In the genomic region with DNA sequence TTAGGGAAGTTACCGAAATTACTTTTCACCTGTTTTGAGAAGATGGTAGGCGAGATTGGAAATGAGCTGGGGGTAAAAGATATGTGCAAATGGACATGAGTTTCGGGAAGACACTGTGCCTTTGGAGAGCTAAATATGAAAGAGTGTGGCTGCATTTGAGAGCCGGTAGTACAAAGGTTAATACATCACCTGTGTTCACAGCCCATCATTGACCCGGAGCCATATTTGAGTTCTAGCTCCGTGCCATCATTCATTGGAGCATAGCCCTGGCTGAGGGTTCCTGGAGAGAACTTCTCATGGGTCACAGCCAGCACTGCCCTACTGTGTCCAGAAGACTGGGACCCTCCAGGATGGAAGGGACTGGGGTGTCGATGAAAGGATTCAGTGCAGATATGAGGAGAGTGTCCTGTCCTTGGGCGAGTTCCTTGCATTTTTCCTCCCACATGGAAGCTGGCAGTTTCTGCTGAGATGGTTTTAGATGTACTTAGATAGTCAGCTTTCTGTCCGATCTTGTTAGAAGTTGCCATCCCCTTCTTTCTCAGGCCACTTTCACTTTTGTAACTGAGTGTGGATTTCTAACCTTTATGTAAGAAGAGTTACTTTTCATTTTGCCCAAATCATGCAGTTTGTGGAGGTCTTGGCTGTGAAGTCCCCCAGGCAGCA, we compare ENCODE assay signal across 27 cellular contexts.
DNase-seq lines count a peak whose midpoint lies in the region; ATAC-seq and TF ChIP-seq lines count a peak whose summit lies in the region.
"Had no signal": no experiment of that assay in that cellular context is flagged by ENCODE, and none has a peak within 500 bp of the region (broad histone marks: within the 10 kb centered on the region; RNA-seq: fewer than 3 reads in every experiment).

No MANE protein-coding gene starts in this region.

- peaks cover 10 to 41% (median 18%) of the 10 kb centered on the region in 5 donors for H3K27me3 Mint-ChIP-seq in naive thymus-derived CD4-positive, alpha-beta T cell

- WGBS in GM23248 (ENCODE audit: low coverage in 1 of 2, low lambda C conversion rate in 2 of 2, missing lambda C conversion rate in 2 of 2), 2 experiments = 34 to 35% methylated on average over 9 of the region's 9 CpGs
- no CpG with 5 or more reads among the region's 9 CpGs for WGBS in neuronal stem cell (ENCODE audit: extremely low coverage in 2 of 2, insufficient read length in 2 of 2, insufficient replicate concordance in 1 of 2), 2 donors

- DNase-seq in GM23248 = peak; percentile 17
- no peak for DNase-seq in coronary artery (ENCODE audit: low spot score)
- DNase-seq in neuronal stem cell (ENCODE audit: low spot score) = no peak
- no peak for DNase-seq in tibial artery
- DNase-seq in naive thymus-derived CD4-positive, alpha-beta T cell = no peak
- no peak for DNase-seq in DMS153 (lab: John Stamatoyannopoulos, UW)
- no peak for DNase-seq in SK-N-DZ (ENCODE audit: low spot score)
- DNase-seq: activated CD4-positive, alpha-beta T cell treated with anti-CD3 and anti-CD28 coated beads for 1 hour; activated CD8-positive, alpha-beta T cell treated with anti-CD3 and anti-CD28 coated beads for 36 hours; activated naive CD4-positive, alpha-beta T cell treated with anti-CD3 and anti-CD28 coated beads for 36 hours; Calu3; dorsolateral prefrontal cortex; esophagus squamous epithelium; HFFc6; kidney glomerular epithelial cell; lower lobe of right lung; NCI-H1092; NCI-H2171; NCI-H510A; PC-3; SHP77; stimulated activated naive CD8-positive, alpha-beta T cell treated with anti-CD3 and anti-CD28 coated beads, Interleukin-15, amount 100 ng/mL, for 72 hours; SW 1271 had no signal

- ATAC-seq in naive thymus-derived CD4-positive, alpha-beta T cell = no peak
- ATAC-seq: activated CD8-positive, alpha-beta T cell treated with anti-CD3 and anti-CD28 coated beads for 36 hours; gastroesophageal sphincter; lower lobe of right lung; PC-3; stimulated activated naive CD8-positive, alpha-beta T cell treated with anti-CD3 and anti-CD28 coated beads, Interleukin-15, amount 100 ng/mL, for 72 hours had no signal

- peaks cover 68% of the 10 kb centered on the region for H3K27me3 ChIP-seq in GM23248 (replicated peaks; ENCODE audit: insufficient read depth)
- H3K27me3 ChIP-seq in neuronal stem cell (ENCODE audit: control insufficient read depth in 3 of 3, insufficient read depth in 3 of 3, low read depth in 1 of 3, low read length in 3 of 3) = peaks cover 0 to 13% (median 0%) of the 10 kb centered on the region in 3 experiments
- H3K27me3 ChIP-seq in tibial artery = no peaks in the 10 kb centered on the region
- H3K27me3 ChIP-seq in naive thymus-derived CD4-positive, alpha-beta T cell (ENCODE audit: control insufficient read depth in 2 of 2, insufficient read depth in 2 of 2, low read length in 2 of 2) = no peaks in the 10 kb centered on the region
- H3K27me3 ChIP-seq: gastroesophageal sphincter, right atrium auricular region, tibial nerve had no signal

- H3K4me1 ChIP-seq in GM23248 (ENCODE audit: insufficient read depth) (no peaks in the 10 kb centered on the region), neuronal stem cell (ENCODE audit: control insufficient read depth in 2 of 2, insufficient read depth in 1 of 2, low read depth in 1 of 2, low read length in 2 of 2) (peaks cover 0 to 5% of the 10 kb centered on the region in 2 donors), tibial artery (peaks cover 0 to 50% (median 28%) of the 10 kb centered on the region in 4 donors)
- no peaks in the 10 kb centered on the region for H3K4me1 ChIP-seq in naive thymus-derived CD4-positive, alpha-beta T cell (ENCODE audit: control insufficient read depth in 2 of 2, insufficient read depth in 2 of 2, low read length in 2 of 2)
- H3K4me1 ChIP-seq: lower lobe of right lung, right atrium auricular region, tibial nerve had no signal

- H3K4ac ChIP-seq in neuronal stem cell (ENCODE audit: low read length) = no peak overlapping the region

- no peaks in the 10 kb centered on the region for H3K79me1 ChIP-seq in neuronal stem cell (ENCODE audit: low read depth, low read length)

- no peak overlapping the region for H3K18ac ChIP-seq in neuronal stem cell (ENCODE audit: low read length)

- peaks cover 0 to 12% (median 0%) of the 10 kb centered on the region in 11 donors for H3K9me3 Mint-ChIP-seq in naive thymus-derived CD4-positive, alpha-beta T cell
- H3K9me3 Mint-ChIP-seq: activated CD8-positive, alpha-beta T cell treated with anti-CD3 and anti-CD28 coated beads for 36 hours; activated naive CD4-positive, alpha-beta T cell treated with anti-CD3 and anti-CD28 coated beads for 36 hours; HFFc6; stimulated activated naive CD8-positive, alpha-beta T cell treated with anti-CD3 and anti-CD28 coated beads, Interleukin-15, amount 100 ng/mL, for 72 hours had no signal

- H3K4me3 ChIP-seq in GM23248 (no peak overlapping the region), coronary artery (peak overlapping the region; percentile 47), neuronal stem cell (ENCODE audit: low read length in 2 of 2) (no peak overlapping the region), tibial artery (peak overlapping the region in 1 of 2 donors; percentile 16)
- H3K4me3 ChIP-seq in naive thymus-derived CD4-positive, alpha-beta T cell (ENCODE audit: low read length) = no peak overlapping the region
- H3K4me3 ChIP-seq: dorsolateral prefrontal cortex, esophagus squamous epithelium, gastroesophageal sphincter, lower lobe of right lung, right atrium auricular region, tibial nerve had no signal

- H3K36me3 ChIP-seq in GM23248 (ENCODE audit: low read depth) (no peaks in the 10 kb centered on the region), neuronal stem cell (replicated peaks in 1 of 2; ENCODE audit: control insufficient read depth in 2 of 2, insufficient read depth in 2 of 2, low read length in 2 of 2) (no peaks in the 10 kb centered on the region), tibial artery (no peaks in the 10 kb centered on the region)
- no peaks in the 10 kb centered on the region for H3K36me3 ChIP-seq in naive thymus-derived CD4-positive, alpha-beta T cell (ENCODE audit: control insufficient read depth in 2 of 3, insufficient read depth in 3 of 3, low read length in 3 of 3)
- H3K36me3 ChIP-seq: esophagus squamous epithelium, gastroesophageal sphincter, lower lobe of right lung, right atrium auricular region, tibial nerve had no signal

- H3K4me3 Mint-ChIP-seq in naive thymus-derived CD4-positive, alpha-beta T cell = no peak overlapping the region
- H3K4me3 Mint-ChIP-seq: activated CD8-positive, alpha-beta T cell treated with anti-CD3 and anti-CD28 coated beads for 36 hours; activated naive CD4-positive, alpha-beta T cell treated with anti-CD3 and anti-CD28 coated beads for 36 hours; brain; HFFc6; stimulated activated naive CD8-positive, alpha-beta T cell treated with anti-CD3 and anti-CD28 coated beads, Interleukin-15, amount 100 ng/mL, for 72 hours had no signal

- CTCF ChIA-PET in naive thymus-derived CD4-positive, alpha-beta T cell (lab: Charles Lee) = no interaction called here

- in situ Hi-C loops in GM23248 (cut with MboI) = no loop called here

- TF ChIP-seq CTCF in coronary artery (IDR thresholded peaks at IDR 0.05) (no peak), tibial artery (IDR thresholded peaks at IDR 0.05) (no peak)

- peak overlapping the region; percentile 14 for H3K23ac ChIP-seq in neuronal stem cell (ENCODE audit: low read depth, low read length, poor library complexity)

- POLR2A ChIA-PET in naive thymus-derived CD4-positive, alpha-beta T cell (lab: Charles Lee) = interaction anchor here (0.8 kb wide), 1 partner anchor 34 kb away, joined by 5 read pairs; no protein-coding TSS in a partner anchor

- no peak overlapping the region for H4K8ac ChIP-seq in neuronal stem cell (ENCODE audit: low read depth, low read length)

- H4K91ac ChIP-seq in neuronal stem cell (ENCODE audit: low read depth, low read length, poor library complexity) = no peak overlapping the region

- no peaks in the 10 kb centered on the region for H3F3A ChIP-seq in GM23248 (ENCODE audit: insufficient read depth)

- peaks cover 0 to 6% (median 0%) of the 10 kb centered on the region in 7 donors for H3K4me1 Mint-ChIP-seq in naive thymus-derived CD4-positive, alpha-beta T cell
- H3K4me1 Mint-ChIP-seq: stimulated activated naive CD8-positive, alpha-beta T cell treated with anti-CD3 and anti-CD28 coated beads, Interleukin-15, amount 100 ng/mL, for 72 hours had no signal

- H2AK5ac ChIP-seq in neuronal stem cell (ENCODE audit: low read depth, low read length) = no peak overlapping the region

- H3K27ac ChIP-seq in GM23248 = no peak overlapping the region
- H3K27ac ChIP-seq in coronary artery = peak overlapping the region; percentile 39 to 68
- no peak overlapping the region for H3K27ac ChIP-seq in neuronal stem cell (replicated peaks; ENCODE audit: low read length)
- peak overlapping the region; percentile 62 to 73 for H3K27ac ChIP-seq in tibial artery
- no peak overlapping the region for H3K27ac ChIP-seq in naive thymus-derived CD4-positive, alpha-beta T cell (ENCODE audit: low read depth, low read length)
- H3K27ac ChIP-seq: dorsolateral prefrontal cortex, gastroesophageal sphincter, lower lobe of right lung, right atrium auricular region, tibial nerve had no signal

- intact Hi-C loops in tibial artery (cut with DNase I; ENCODE audit: low total_unique reads) = no loop called here
- intact Hi-C loops in naive thymus-derived CD4-positive, alpha-beta T cell (cut with micrococcal nuclease) = no loop called here

- no peaks in the 10 kb centered on the region for H3K36me3 Mint-ChIP-seq in naive thymus-derived CD4-positive, alpha-beta T cell
- H3K36me3 Mint-ChIP-seq: brain had no signal

- no peaks in the 10 kb centered on the region for H3K9me2 ChIP-seq in GM23248 (ENCODE audit: insufficient read depth)

- H4K20me1 ChIP-seq in GM23248 (ENCODE audit: insufficient read depth) = no peaks in the 10 kb centered on the region

- no peak overlapping the region for H2BK5ac ChIP-seq in neuronal stem cell (ENCODE audit: low read length)

- no peak overlapping the region for H3K9ac ChIP-seq in GM23248
- no peak overlapping the region for H3K9ac ChIP-seq in neuronal stem cell (ENCODE audit: low read depth, low read length, poor library complexity)

- H2AFZ ChIP-seq in GM23248 (no peak overlapping the region), neuronal stem cell (ENCODE audit: low read length) (no peak overlapping the region)

- no peak overlapping the region for H2BK15ac ChIP-seq in neuronal stem cell (ENCODE audit: low read length)

- H2BK120ac ChIP-seq in neuronal stem cell (ENCODE audit: low read depth, low read length) = no peak overlapping the region

- H3K14ac ChIP-seq in neuronal stem cell (ENCODE audit: low read length) = no peak overlapping the region

- H3K79me2 ChIP-seq in GM23248 (ENCODE audit: insufficient read depth) = no peaks in the 10 kb centered on the region

- H3K9me3 ChIP-seq in GM23248 (ENCODE audit: low read depth) (no peaks in the 10 kb centered on the region), neuronal stem cell (replicated peaks in 1 of 2; ENCODE audit: control insufficient read depth in 2 of 2, insufficient read depth in 1 of 2, low read depth in 1 of 2, low read length in 2 of 2) (peaks cover 0 to 6% of the 10 kb centered on the region in 2 donors), tibial artery (no peaks in the 10 kb centered on the region)
- no peaks in the 10 kb centered on the region for H3K9me3 ChIP-seq in naive thymus-derived CD4-positive, alpha-beta T cell (ENCODE audit: control insufficient read depth in 2 of 3, low read length in 3 of 3)
- H3K9me3 ChIP-seq: esophagus squamous epithelium, gastroesophageal sphincter, lower lobe of right lung, right atrium auricular region, tibial nerve had no signal

- H2BK12ac ChIP-seq in neuronal stem cell (ENCODE audit: low read length) = no peak overlapping the region

- no peak overlapping the region for H3K27ac Mint-ChIP-seq in naive thymus-derived CD4-positive, alpha-beta T cell
- H3K27ac Mint-ChIP-seq: activated CD8-positive, alpha-beta T cell treated with anti-CD3 and anti-CD28 coated beads for 36 hours; activated naive CD4-positive, alpha-beta T cell treated with anti-CD3 and anti-CD28 coated beads for 36 hours; brain; HFFc6; stimulated activated naive CD8-positive, alpha-beta T cell treated with anti-CD3 and anti-CD28 coated beads, Interleukin-15, amount 100 ng/mL, for 72 hours had no signal

- H3K4me2 ChIP-seq in GM23248 (ENCODE audit: unreplicated experiment) (no peak overlapping the region), neuronal stem cell (ENCODE audit: insufficient read depth, low read length, poor library complexity, severe bottlenecking) (no peak overlapping the region)

Comparison
In these comparisons a context has a peak if more than half of its experiments do, and no peak if none do; other contexts are left out.
1. H3K27ac ChIP-seq: peak in coronary artery (2 of 2) and tibial artery (2 of 2); none in GM23248 (single experiment), neuronal stem cell (single experiment) and naive thymus-derived CD4-positive, alpha-beta T cell (single experiment).